In the genomic region with DNA sequence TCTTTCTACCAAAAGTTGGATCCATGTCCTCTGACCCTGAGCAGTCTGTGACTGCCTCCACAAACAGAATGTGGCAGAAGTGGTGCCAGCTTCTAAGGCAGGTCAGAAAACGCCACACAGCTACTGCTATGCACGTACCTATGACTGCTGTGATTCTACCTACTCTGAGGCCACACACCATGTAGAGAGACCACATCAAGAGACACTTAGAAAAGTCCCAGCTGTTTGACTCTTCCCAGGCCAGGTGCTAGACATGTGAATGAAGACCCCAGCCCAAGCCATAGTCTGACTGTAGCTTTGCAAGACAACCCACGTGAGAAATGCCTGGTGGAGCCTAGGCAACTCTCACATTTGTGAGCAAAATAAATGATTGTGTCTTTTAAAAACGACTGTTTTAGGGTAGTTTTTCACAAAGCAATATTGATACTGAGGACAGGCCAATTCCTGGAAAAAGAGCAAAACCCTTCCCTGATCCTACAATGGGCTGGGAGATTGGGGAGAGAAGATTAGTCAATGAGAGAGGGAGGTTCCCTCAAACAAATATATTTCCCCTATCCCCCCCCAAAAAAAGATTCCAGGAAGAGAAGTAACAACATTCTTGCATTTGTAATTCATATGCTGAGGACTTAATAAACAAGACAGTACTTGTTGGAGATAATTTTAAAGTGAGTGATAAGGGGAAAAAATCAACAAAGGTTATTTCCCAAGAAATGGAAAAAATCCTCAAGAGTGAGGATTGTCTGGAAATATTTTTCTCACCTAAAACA, we compare ENCODE assay signal across 1 cellular context.
TF ChIP-seq lines count a peak whose summit lies in the region.

No MANE protein-coding gene starts in this region.

TF ChIP-seq in HepG2, 621 proteins besides CTCF, POLR2A, EP300 and RAD21 (continued from another document):
- no peak for TF ChIP-seq ZNF550 (CRISPR knock-in tag; IDR thresholded peaks at IDR 0.05; ENCODE audit: borderline replicate concordance)
- TF ChIP-seq, protein P1, sequence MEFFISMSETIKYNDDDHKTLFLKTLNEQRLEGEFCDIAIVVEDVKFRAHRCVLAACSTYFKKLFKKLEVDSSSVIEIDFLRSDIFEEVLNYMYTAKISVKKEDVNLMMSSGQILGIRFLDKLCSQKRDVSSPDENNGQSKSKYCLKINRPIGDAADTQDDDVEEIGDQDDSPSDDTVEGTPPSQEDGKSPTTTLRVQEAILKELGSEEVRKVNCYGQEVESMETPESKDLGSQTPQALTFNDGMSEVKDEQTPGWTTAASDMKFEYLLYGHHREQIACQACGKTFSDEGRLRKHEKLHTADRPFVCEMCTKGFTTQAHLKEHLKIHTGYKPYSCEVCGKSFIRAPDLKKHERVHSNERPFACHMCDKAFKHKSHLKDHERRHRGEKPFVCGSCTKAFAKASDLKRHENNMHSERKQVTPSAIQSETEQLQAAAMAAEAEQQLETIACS (CRISPR knock-in tag; IDR thresholded peaks at IDR 0.05) = no peak
- TF ChIP-seq HDAC6 (IDR thresholded peaks at IDR 0.05; ENCODE audit: low read depth, low read length) = no peak
- no peak for TF ChIP-seq SSRP1 (CRISPR knock-in tag; IDR thresholded peaks at IDR 0.05)
